12 cellular contexts compared by ENCODE assay signal in genomic region chr21:25507522-25507921, GRCh38.
DNase-seq lines count a peak whose midpoint lies in the region; ATAC-seq and TF ChIP-seq lines count a peak whose summit lies in the region.
"Had no signal": no experiment of that assay in that cellular context is flagged by ENCODE, and none has a peak within 500 bp of the region (broad histone marks: within the 10 kb centered on the region; RNA-seq: fewer than 3 reads in every experiment).

No MANE protein-coding gene starts in this region.

- peak overlapping the region; percentile 76 for H3K27ac Mint-ChIP-seq in stimulated activated naive CD8-positive, alpha-beta T cell treated with anti-CD3 and anti-CD28 coated beads, Interleukin-15, Interleukin-2, amounts not matched to agents 100 ng/mL and 50 ng/mL, for 24 hours
- H3K27ac Mint-ChIP-seq: CD4-positive, CD25-positive, alpha-beta regulatory T cell had no signal

- peaks cover 88% of the 10 kb centered on the region for H3K4me1 Mint-ChIP-seq in stimulated activated naive CD8-positive, alpha-beta T cell treated with anti-CD3 and anti-CD28 coated beads, Interleukin-15, Interleukin-2, amounts not matched to agents 100 ng/mL and 50 ng/mL, for 24 hours (ENCODE audit: low read depth)

- peak overlapping the region; percentile 94 for H3K27ac ChIP-seq in cardiac muscle cell
- H3K27ac ChIP-seq: heart right ventricle had no signal

- H3K27me3 Mint-ChIP-seq in stimulated activated naive CD8-positive, alpha-beta T cell treated with anti-CD3 and anti-CD28 coated beads, Interleukin-15, Interleukin-2, amounts not matched to agents 100 ng/mL and 50 ng/mL, for 24 hours = no peaks in the 10 kb centered on the region
- H3K27me3 Mint-ChIP-seq: CD4-positive, CD25-positive, alpha-beta regulatory T cell had no signal

- no peaks in the 10 kb centered on the region for H3K36me3 ChIP-seq in cardiac muscle cell
- H3K36me3 ChIP-seq: HAP-1, heart right ventricle had no signal

- ATAC-seq in Right ventricle myocardium superior (ENCODE audit: poor library complexity) = no peak
- peak; percentile 40 for ATAC-seq in HG02610 (IDR thresholded peaks at IDR 0.05; ENCODE audit: unreplicated experiment)
- ATAC-seq: heart right ventricle had no signal

- H3K4me1 ChIP-seq in cardiac muscle cell (ENCODE audit: low read depth) = peaks cover 18% of the 10 kb centered on the region
- H3K4me1 ChIP-seq: HAP-1, heart right ventricle had no signal

- H3K4me3 ChIP-seq in cardiac muscle cell = no peak overlapping the region
- H3K4me3 ChIP-seq: HAP-1, heart right ventricle had no signal

- no peak for DNase-seq in cardiac muscle cell (ENCODE audit: low read depth in 1 of 2, low spot score in 1 of 2)
- DNase-seq in Right ventricle myocardium superior = no peak
- DNase-seq in OCI-M1 (lab: John Stamatoyannopoulos, UW) = peak; percentile 39
- no peak for DNase-seq in NCI-H2196 treated with DMSO at 0.1 percent for 48 hours (lab: John Stamatoyannopoulos, UW; ENCODE audit: unreplicated experiment)
- DNase-seq in DMS 273 treated with DMSO at 0.1 percent for 48 hours (lab: John Stamatoyannopoulos, UW) = no peak
- no peak for DNase-seq in mucosa of gallbladder (ENCODE audit: low spot score)
- DNase-seq: heart right ventricle, NCI-H1930 had no signal

- no peak for TF ChIP-seq CTCF in cardiac muscle cell (IDR thresholded peaks at IDR 0.05; ENCODE audit: low read depth, low read length)

- no peaks in the 10 kb centered on the region for H3K9me3 ChIP-seq in cardiac muscle cell (ENCODE audit: low read depth)
- H3K9me3 ChIP-seq: HAP-1 had no signal

- intact Hi-C loops in Right ventricle myocardium superior (cut with DNase I) = no loop called here

- H3K4me3 Mint-ChIP-seq in stimulated activated naive CD8-positive, alpha-beta T cell treated with anti-CD3 and anti-CD28 coated beads, Interleukin-15, Interleukin-2, amounts not matched to agents 100 ng/mL and 50 ng/mL, for 24 hours = peak overlapping the region; percentile 68

- peaks cover 9% of the 10 kb centered on the region for H3K9me3 Mint-ChIP-seq in stimulated activated naive CD8-positive, alpha-beta T cell treated with anti-CD3 and anti-CD28 coated beads, Interleukin-15, Interleukin-2, amounts not matched to agents 100 ng/mL and 50 ng/mL, for 24 hours

- no peaks in the 10 kb centered on the region for H3K27me3 ChIP-seq in cardiac muscle cell
- H3K27me3 ChIP-seq: heart right ventricle had no signal

- peaks cover 33% of the 10 kb centered on the region for H3K36me3 Mint-ChIP-seq in stimulated activated naive CD8-positive, alpha-beta T cell treated with anti-CD3 and anti-CD28 coated beads, Interleukin-15, Interleukin-2, amounts not matched to agents 100 ng/mL and 50 ng/mL, for 24 hours (ENCODE audit: low read depth)
- H3K36me3 Mint-ChIP-seq: CD4-positive, CD25-positive, alpha-beta regulatory T cell had no signal
